ENCODE assay signal across 11 cellular contexts in genomic region chr18:58754544-58755068, GRCh38.
DNase-seq lines count a peak whose midpoint lies in the region; ATAC-seq, FAIRE-seq and TF ChIP-seq lines count a peak whose summit lies in the region.
"Had no signal": no experiment of that assay in that cellular context is flagged by ENCODE, and none has a peak within 500 bp of the region (broad histone marks: within the 10 kb centered on the region; RNA-seq: fewer than 3 reads in every experiment).

No MANE protein-coding gene starts in this region.

- peaks cover 33% of the 10 kb centered on the region for H3K4me1 Mint-ChIP-seq in CD8-positive, alpha-beta T cell (ENCODE audit: low read depth)

- intact Hi-C loops in CD8-positive, alpha-beta T cell (cut with DNase I, micrococcal nuclease), result no loop called here
- intact Hi-C loops in esophagus squamous epithelium (cut with DNase I) (no loop called here), breast epithelium (cut with DNase I; ENCODE audit: low total_unique reads) (no loop called here)

- DNase-seq in CD8-positive, alpha-beta T cell, result no peak
- DNase-seq in NB4 (ENCODE audit: low read depth) (peak; percentile 73), esophagus squamous epithelium (lab: John Stamatoyannopoulos, UW) (no peak), nucleus accumbens (lab: John Stamatoyannopoulos, UW) (peak in 30 of 56 donors; percentile 4 to 51 (median 19)), H54 (ENCODE audit: insufficient read length, low spot score) (no peak), breast epithelium (ENCODE audit: low spot score in 2 of 2) (no peak), T-helper 1 cell (no peak), EL (no peak)
- DNase-seq: activated T-cell treated with anti-CD3 and anti-CD28 coated beads, Interleukin-2, amount 50 U/mL, for 48 hours; effector CD8-positive, alpha-beta T cell had no signal

- no peaks in the 10 kb centered on the region for H3K9me3 ChIP-seq in CD8-positive, alpha-beta T cell (ENCODE audit: low read length)
- H3K9me3 ChIP-seq in esophagus squamous epithelium (no peaks in the 10 kb centered on the region), breast epithelium (no peaks in the 10 kb centered on the region)

- H3K27me3 ChIP-seq in CD8-positive, alpha-beta T cell (ENCODE audit: insufficient read depth, low read length), result no peaks in the 10 kb centered on the region
- H3K27me3 ChIP-seq in esophagus squamous epithelium, result peaks cover 0 to 14% (median 0%) of the 10 kb centered on the region in 4 donors
- peaks cover 0 to 12% of the 10 kb centered on the region in 2 donors for H3K27me3 ChIP-seq in breast epithelium

- H3K36me3 ChIP-seq in CD8-positive, alpha-beta T cell (ENCODE audit: insufficient read depth, low read length), result peaks cover 2% of the 10 kb centered on the region
- H3K36me3 ChIP-seq in esophagus squamous epithelium (peaks cover 0 to 18% (median 7%) of the 10 kb centered on the region in 3 donors), breast epithelium (peaks cover 5% of the 10 kb centered on the region)

- WGBS in esophagus squamous epithelium, 2 donors, result 32 to 44% methylated on average over 5 to 8 of the region's 10 CpGs

- no peak overlapping the region for H3K4me3 Mint-ChIP-seq in CD8-positive, alpha-beta T cell

- H3K4me3 ChIP-seq in CD8-positive, alpha-beta T cell (ENCODE audit: low read depth, low read length), result no peak overlapping the region
- no peak overlapping the region for H3K4me3 ChIP-seq in NB4 (ENCODE audit: low read depth, low read length)
- no peak overlapping the region for H3K4me3 ChIP-seq in esophagus squamous epithelium
- H3K4me3 ChIP-seq in breast epithelium, result no peak overlapping the region

- ATAC-seq in CD8-positive, alpha-beta T cell, result peak; percentile 32

- no peak overlapping the region for H3K27ac ChIP-seq in CD8-positive, alpha-beta T cell (ENCODE audit: low read depth, low read length)
- H3K27ac ChIP-seq in esophagus squamous epithelium (peak overlapping the region; percentile 9 to 58 (median 20)), breast epithelium (no peak overlapping the region)

- H3K27me3 Mint-ChIP-seq in CD8-positive, alpha-beta T cell (ENCODE audit: low read depth), result no peaks in the 10 kb centered on the region

- POLR2A ChIA-PET in CD8-positive, alpha-beta T cell (lab: Charles Lee), result interaction anchor here (0.7 to 1.8 kb wide), 4 partner anchors 9 to 224 kb away, joined by 3 to 6 read pairs (median 3); partner anchors contain the start of gene MALT1

- peaks cover 3% of the 10 kb centered on the region for H3K9me3 Mint-ChIP-seq in CD8-positive, alpha-beta T cell

- no peak for TF ChIP-seq CTCF in CD8-positive, alpha-beta T cell (IDR thresholded peaks at IDR 0.05)
- TF ChIP-seq CTCF in NB4 (IDR thresholded peaks at IDR 0.05; ENCODE audit: low read depth, low read length) (no peak), esophagus squamous epithelium (IDR thresholded peaks at IDR 0.05) (no peak), breast epithelium (IDR thresholded peaks at IDR 0.05) (no peak)

- FAIRE-seq in H54 (lab: Jason Lieb, UNC), result no peak

- peak overlapping the region; percentile 16 for H3K27ac Mint-ChIP-seq in CD8-positive, alpha-beta T cell
- H3K27ac Mint-ChIP-seq: progenitor cell of endocrine pancreas had no signal

- TF ChIP-seq POLR2A in NB4 (IDR thresholded peaks at IDR 0.05; ENCODE audit: extremely low read depth, insufficient read length) (no peak), esophagus squamous epithelium (IDR thresholded peaks at IDR 0.05) (no peak), H54 (IDR thresholded peaks at IDR 0.05; ENCODE audit: low read depth, low read length) (no peak), breast epithelium (IDR thresholded peaks at IDR 0.05) (no peak)

- H3K36me3 Mint-ChIP-seq in CD8-positive, alpha-beta T cell, result peaks cover 14% of the 10 kb centered on the region

- peaks cover 19% of the 10 kb centered on the region for H3K4me1 ChIP-seq in CD8-positive, alpha-beta T cell (ENCODE audit: insufficient read depth, low read length)
- H3K4me1 ChIP-seq in esophagus squamous epithelium (peaks cover 11 to 28% (median 15%) of the 10 kb centered on the region in 3 donors), breast epithelium (no peaks in the 10 kb centered on the region)

- CTCF ChIA-PET in CD8-positive, alpha-beta T cell (lab: Charles Lee), result interaction anchor here (2.0 to 12.0 kb wide), 2 partner anchors 9 to 225 kb away, joined by 18 to 103 read pairs; no protein-coding TSS in a partner anchor

Comparison
In these comparisons a context has a peak if more than half of its experiments do, and no peak if none do; other contexts are left out.
1. DNase-seq: peak in NB4 (single experiment) and nucleus accumbens (30 of 56); none in CD8-positive, alpha-beta T cell (0 of 7), esophagus squamous epithelium (single experiment), H54 (single experiment), breast epithelium (0 of 2), T-helper 1 cell (0 of 5) and EL (single experiment).
2. H3K27ac ChIP-seq: peak in esophagus squamous epithelium (4 of 4); none in CD8-positive, alpha-beta T cell (single experiment) and breast epithelium (0 of 2).